ENCODE assay signal across 26 cellular contexts in the genomic region with DNA sequence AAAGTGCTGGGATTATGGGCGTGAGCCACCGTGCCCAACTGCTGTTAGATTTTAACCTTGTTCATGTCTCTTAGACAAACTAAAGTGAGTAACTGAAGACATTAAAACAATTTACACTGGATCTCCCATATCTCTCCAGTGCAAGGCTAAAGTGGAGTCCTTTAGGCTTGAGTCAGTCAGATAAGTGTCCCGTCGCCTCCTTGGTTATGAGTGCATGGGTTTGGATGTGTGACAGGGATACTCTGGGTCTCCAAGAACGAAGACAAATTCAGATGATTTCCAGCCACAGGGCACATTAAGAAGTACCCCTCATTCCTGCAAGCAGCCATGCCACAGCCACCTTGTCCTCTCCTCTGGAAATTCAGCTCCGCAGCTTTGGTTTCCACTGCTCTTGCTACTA.
DNase-seq lines count a peak whose midpoint lies in the region; ATAC-seq and TF ChIP-seq lines count a peak whose summit lies in the region.
"Had no signal": no experiment of that assay in that cellular context is flagged by ENCODE, and none has a peak within 500 bp of the region (broad histone marks: within the 10 kb centered on the region; RNA-seq: fewer than 3 reads in every experiment).

No MANE protein-coding gene starts in this region.

- H3K4me3 ChIP-seq in breast epithelium: no peak overlapping the region
- H3K4me3 ChIP-seq in vagina: no peak overlapping the region
- H3K4me3 ChIP-seq: coronary artery, left lung, neural progenitor cell, SK-N-MC had no signal

- POLR2A ChIA-PET in MCF 10A (lab: Yijun Ruan, JAX): interaction anchor here (0.9 to 2.9 kb wide), 6 partner anchors 10 to 1100 kb away, joined by 3 to 20 read pairs (median 14); no protein-coding TSS in a partner anchor

- no peaks in the 10 kb centered on the region for H3K27me3 ChIP-seq in breast epithelium
- H3K27me3 ChIP-seq in foreskin keratinocyte: no peaks in the 10 kb centered on the region
- H3K27me3 ChIP-seq in vagina: no peaks in the 10 kb centered on the region
- H3K27me3 ChIP-seq: neural progenitor cell had no signal

- BruUV-seq in MCF 10A (replicated peaks; lab: Mats Ljungman, UMichigan): no TSS peak

- H3K4me1 ChIP-seq in breast epithelium: no peaks in the 10 kb centered on the region
- peaks cover 9% of the 10 kb centered on the region for H3K4me1 ChIP-seq in foreskin keratinocyte
- peaks cover 27% of the 10 kb centered on the region for H3K4me1 ChIP-seq in vagina
- H3K4me1 ChIP-seq: neural progenitor cell had no signal

- H3K36me3 Mint-ChIP-seq in MCF 10A (ENCODE audit: insufficient read depth, unreplicated experiment): peaks cover 5% of the 10 kb centered on the region
- H3K36me3 Mint-ChIP-seq: neural progenitor cell had no signal

- H3K4me1 Mint-ChIP-seq in MCF 10A (ENCODE audit: insufficient read depth, unreplicated experiment): peaks cover 29% of the 10 kb centered on the region
- H3K4me1 Mint-ChIP-seq: activated CD4-positive, alpha-beta T cell treated with anti-CD3 and anti-CD28 coated beads, Interleukin-2, amount 10 ng/mL, durations not matched to agents 7 days and 5 days; WTC11 had no signal

- no peak overlapping the region for H3K27ac ChIP-seq in breast epithelium
- peak overlapping the region; percentile 38 for H3K27ac ChIP-seq in foreskin keratinocyte
- peak overlapping the region; percentile 67 for H3K27ac ChIP-seq in vagina
- H3K27ac ChIP-seq: coronary artery, left lung, neural progenitor cell, SK-N-MC had no signal

- TF ChIP-seq CTCF in MCF 10A (IDR thresholded peaks at IDR 0.05; ENCODE audit: unreplicated experiment) (no peak), breast epithelium (IDR thresholded peaks at IDR 0.05) (no peak), foreskin keratinocyte (conservative IDR thresholded peaks at IDR 0.05) (no peak), vagina (IDR thresholded peaks at IDR 0.05) (no peak)

- no peaks in the 10 kb centered on the region for H3K9me3 Mint-ChIP-seq in MCF 10A (ENCODE audit: unreplicated experiment)

- no peak overlapping the region for H3K27ac Mint-ChIP-seq in MCF 10A (ENCODE audit: low read depth, unreplicated experiment)
- H3K27ac Mint-ChIP-seq: activated CD4-positive, alpha-beta T cell treated with anti-CD3 and anti-CD28 coated beads, Interleukin-2, amount 10 ng/mL, durations not matched to agents 7 days and 5 days; activated naive CD8-positive, alpha-beta T cell; B cell; CD8-positive, alpha-beta memory T cell; effector memory CD8-positive, alpha-beta T cell; neural progenitor cell; WTC11 had no signal

- ATAC-seq in foreskin keratinocyte (no peak), GM19324 (IDR thresholded peaks at IDR 0.05; ENCODE audit: low FRiP score, unreplicated experiment) (no peak)
- ATAC-seq: effector memory CD8-positive, alpha-beta T cell; right cardiac atrium; WTC11 had no signal

- TF ChIP-seq POLR2A in breast epithelium (IDR thresholded peaks at IDR 0.05) (no peak), vagina (IDR thresholded peaks at IDR 0.05) (no peak)

- DNase-seq in MCF 10A (ENCODE audit: unreplicated experiment): no peak
- no peak for DNase-seq in breast epithelium (ENCODE audit: low spot score in 2 of 2)
- peak; percentile 8 for DNase-seq in RPMI7951 (ENCODE audit: low read depth)
- DNase-seq in foreskin keratinocyte: no peak
- no peak for DNase-seq in vagina (ENCODE audit: extremely low spot score in 2 of 2)
- DNase-seq in cortex of kidney (lab: John Stamatoyannopoulos, UW): no peak
- DNase-seq in NCI-H1436 treated with DMSO at 0.1 percent for 48 hours (lab: John Stamatoyannopoulos, UW): no peak
- DNase-seq: activated CD4-positive, alpha-beta T cell treated with anti-CD3 and anti-CD28 coated beads, Interleukin-2, amount 10 ng/mL, durations not matched to agents 7 days and 5 days; CD8-positive, alpha-beta memory T cell; DMS 273 treated with DMSO at 0.1 percent for 48 hours; effector memory CD8-positive, alpha-beta T cell; NCI-H146; NCI-H2107; NCI-H345; right cardiac atrium; stimulated activated CD4-positive, alpha-beta T cell treated with anti-CD3 and anti-CD28 coated beads, Interleukin-15, amount 100 ng/mL, for 24 hours; stimulated activated CD4-positive, alpha-beta T cell treated with anti-CD3 and anti-CD28 coated beads, Interleukin-4, amount 100 ng/mL, for 4 hours; T-helper 1 cell had no signal

- H3K27me3 Mint-ChIP-seq in MCF 10A (ENCODE audit: insufficient read depth, unreplicated experiment): no peaks in the 10 kb centered on the region

- H3K36me3 ChIP-seq in breast epithelium (no peaks in the 10 kb centered on the region), vagina (no peaks in the 10 kb centered on the region)
- H3K36me3 ChIP-seq: left lung, neural progenitor cell had no signal

- CTCF ChIA-PET in MCF 10A (lab: Yijun Ruan, JAX): interaction anchor here (1.0 to 5.4 kb wide), 10 partner anchors 10 to 954 kb away, joined by 3 to 48 read pairs (median 18); no protein-coding TSS in a partner anchor

- intact Hi-C loops in MCF 10A (cut with micrococcal nuclease) (no loop called here), breast epithelium (cut with DNase I; ENCODE audit: low total_unique reads) (no loop called here), vagina (cut with DNase I) (no loop called here)

- H3K9me3 ChIP-seq in breast epithelium (peaks cover 0 to 5% of the 10 kb centered on the region in 2 donors), vagina (no peaks in the 10 kb centered on the region)
- H3K9me3 ChIP-seq: left lung had no signal

- H3K4me3 Mint-ChIP-seq in MCF 10A (ENCODE audit: unreplicated experiment): peak overlapping the region; percentile 30
- H3K4me3 Mint-ChIP-seq: activated CD4-positive, alpha-beta T cell treated with anti-CD3 and anti-CD28 coated beads, Interleukin-2, amount 10 ng/mL, durations not matched to agents 7 days and 5 days; activated naive CD8-positive, alpha-beta T cell; B cell; CD8-positive, alpha-beta memory T cell; effector memory CD8-positive, alpha-beta T cell; neural progenitor cell; WTC11 had no signal

Comparison
In these comparisons a context has a peak if more than half of its experiments do, and no peak if none do; other contexts are left out.
1. H3K27ac ChIP-seq: peak in foreskin keratinocyte (single experiment) and vagina (single experiment); none in breast epithelium (0 of 2).